11 cellular contexts compared by ENCODE assay signal in genomic region chr20:44896583-44896982, GRCh38. TPM values are rescaled to one million over a fixed set of nuclear protein-coding genes. Genes with fewer than 3 reads are reported as not detected.
DNase-seq lines count a peak whose midpoint lies in the region; ATAC-seq and TF ChIP-seq lines count a peak whose summit lies in the region.
"Had no signal": no experiment of that assay in that cellular context is flagged by ENCODE, and none has a peak within 500 bp of the region (broad histone marks: within the 10 kb centered on the region; RNA-seq: fewer than 3 reads in every experiment).

No MANE protein-coding gene starts in this region.

- H3K4me1 Mint-ChIP-seq in chondrocyte (ENCODE audit: low read depth): peaks cover 47% of the 10 kb centered on the region

- no peaks in the 10 kb centered on the region for H3K27me3 ChIP-seq in osteoblast (ENCODE audit: insufficient read depth, low read length)
- H3K27me3 ChIP-seq: hepatocyte had no signal

- peaks cover 100% of the 10 kb centered on the region for H3K79me2 ChIP-seq in osteoblast (ENCODE audit: insufficient read depth, low read length)

- TF ChIP-seq CTCF in chondrocyte (IDR thresholded peaks at IDR 0.05): no peak
- no peak for TF ChIP-seq CTCF in osteoblast (IDR thresholded peaks at IDR 0.05; ENCODE audit: extremely low read depth, low read depth, low read length)

- H3K36me3 ChIP-seq in osteoblast (ENCODE audit: insufficient read depth, low read length): peaks cover 14% of the 10 kb centered on the region

- peaks cover 82% of the 10 kb centered on the region for H4K20me1 ChIP-seq in osteoblast (ENCODE audit: insufficient read depth, low read length)

- no peak overlapping the region for H3K4me3 Mint-ChIP-seq in chondrocyte (ENCODE audit: unreplicated experiment)

- H3K9me3 ChIP-seq in osteoblast (ENCODE audit: low read depth, low read length): no peaks in the 10 kb centered on the region

- ATAC-seq in GM18870 (IDR thresholded peaks at IDR 0.05; ENCODE audit: unreplicated experiment): no peak

- H3K4me1 ChIP-seq in osteoblast (ENCODE audit: insufficient read depth, low read length): peaks cover 13% of the 10 kb centered on the region

- H3K27me3 Mint-ChIP-seq in chondrocyte (ENCODE audit: low read depth): no peaks in the 10 kb centered on the region

- DNase-seq in EL: peak; percentile 15
- DNase-seq in NCI-H226: peak; percentile 38
- no peak for DNase-seq in chondrocyte (ENCODE audit: low spot score)
- no peak for DNase-seq in osteoblast (ENCODE audit: insufficient read length, low spot score, missing footprints)
- no peak for DNase-seq in activated gamma-delta T cell (lab: John Stamatoyannopoulos, UW)
- DNase-seq in stimulated activated CD4-positive, alpha-beta T cell treated with anti-CD3 and anti-CD28 coated beads, Interleukin-2, amount 100 ng/mL, for 24 hours: no peak
- DNase-seq: NCI-H2029; stimulated activated CD4-positive, alpha-beta T cell treated with anti-CD3 and anti-CD28 coated beads, Interleukin-4, amount 100 ng/mL, for 4 hours had no signal

- H3K9me3 Mint-ChIP-seq in chondrocyte (ENCODE audit: low read depth): no peaks in the 10 kb centered on the region

- H3K27ac ChIP-seq in osteoblast (ENCODE audit: low read depth, low read length): no peak overlapping the region
- H3K27ac ChIP-seq: hepatocyte, SK-N-MC had no signal

- peaks cover 2% of the 10 kb centered on the region for H3K36me3 Mint-ChIP-seq in chondrocyte (ENCODE audit: low read depth)

- peak overlapping the region; percentile 28 for H3K27ac Mint-ChIP-seq in chondrocyte (ENCODE audit: unreplicated experiment)

- H3K4me3 ChIP-seq in osteoblast (ENCODE audit: insufficient read depth, low read length): no peak overlapping the region
- H3K4me3 ChIP-seq: hepatocyte, SK-N-MC had no signal

- peak overlapping the region; percentile 20 for H3K4me2 ChIP-seq in osteoblast (ENCODE audit: insufficient read depth, low read length)
- H3K4me2 ChIP-seq: hepatocyte had no signal

- H2AFZ ChIP-seq in osteoblast (ENCODE audit: low read length): no peak overlapping the region
- H2AFZ ChIP-seq: hepatocyte had no signal

RNA-seq across cellular contexts. Expression of gene YWHAB, which starts 11.1 kb away (rescaled TPM):
- total RNA-seq in chondrocyte: 170 to 201 TPM (median 191 TPM) in 3 replicates
- total RNA-seq in osteoblast: 121 and 135 TPM in 2 replicates

RNA-seq across cellular contexts. Expression of gene PABPC1L, which starts 13.3 kb away (rescaled TPM):
- 31.4 to 39.3 TPM (median 31.9 TPM) in 3 replicates for total RNA-seq in chondrocyte
- total RNA-seq in osteoblast: 11.2 and 15.6 TPM in 2 replicates

Comparison
In these comparisons a context has a peak if more than half of its experiments do, and no peak if none do; other contexts are left out.
1. DNase-seq: peak in EL (single experiment) and NCI-H226 (single experiment); none in chondrocyte (single experiment), osteoblast (single experiment), activated gamma-delta T cell (single experiment) and stimulated activated CD4-positive, alpha-beta T cell treated with anti-CD3 and anti-CD28 coated beads, Interleukin-2, amount 100 ng/mL, for 24 hours (0 of 2).